In genomic region chr19:45895519-45895972, GRCh38 we compare ENCODE assay signal across 18 cellular contexts. TPM values are rescaled to one million over a fixed set of nuclear protein-coding genes. Genes with fewer than 3 reads are reported as not detected.
DNase-seq lines count a peak whose midpoint lies in the region; ATAC-seq and TF ChIP-seq lines count a peak whose summit lies in the region.
"Had no signal": no experiment of that assay in that cellular context is flagged by ENCODE, and none has a peak within 500 bp of the region (broad histone marks: within the 10 kb centered on the region; RNA-seq: fewer than 3 reads in every experiment).

No MANE protein-coding gene starts in this region.

- ATAC-seq in GM23338 = no peak
- ATAC-seq in stimulated activated memory B cell treated with anti-CD40 and anti-IgM and Interleukin-4, amounts not matched to agents 10 μg/mL and 1 μg/mL and 100 μg/mL, for 72 hours = no peak
- ATAC-seq: CD8-positive, alpha-beta T cell had no signal

- H3K4me3 Mint-ChIP-seq in GM23338 (no peak overlapping the region; the same call in 2 of the 3 replicates), brain (no peak overlapping the region)
- H3K4me3 Mint-ChIP-seq in stimulated activated memory B cell treated with anti-CD40 and anti-IgM and Interleukin-4, amounts not matched to agents 10 μg/mL and 1 μg/mL and 100 μg/mL, for 72 hours = no peak overlapping the region
- H3K4me3 Mint-ChIP-seq: CD8-positive, alpha-beta T cell had no signal

- 0 out of 2 replicates have a peak, but pooled peaks cover 3% of the 10 kb centered on the region for H3K4me1 ChIP-seq in GM23338 (ENCODE audit: insufficient read depth)

- no peak overlapping the region for H3K4me2 ChIP-seq in GM23338
- H3K4me2 ChIP-seq: BLaER1, KMS-11 had no signal

- H3K36me3 ChIP-seq in GM23338 (ENCODE audit: insufficient read depth) (no peaks in the 10 kb centered on the region), H7 (replicated peaks; ENCODE audit: control insufficient read depth, insufficient read depth, low read length) (no peaks in the 10 kb centered on the region; the same call in 1 of the 2 replicates)

- H3K27me3 Mint-ChIP-seq in GM23338 (ENCODE audit: insufficient read depth, low read depth, poor library complexity) (peaks cover 9% of the 10 kb centered on the region), brain (no peaks in the 10 kb centered on the region)
- H3K27me3 Mint-ChIP-seq in stimulated activated memory B cell treated with anti-CD40 and anti-IgM and Interleukin-4, amounts not matched to agents 10 μg/mL and 1 μg/mL and 100 μg/mL, for 72 hours = no peaks in the 10 kb centered on the region

- H3K9me3 Mint-ChIP-seq in GM23338 (no peaks in the 10 kb centered on the region; the same call in 2 of the 3 replicates), brain (peaks cover 0 to 2% (median 0%) of the 10 kb centered on the region in 5 experiments)
- no peaks in the 10 kb centered on the region for H3K9me3 Mint-ChIP-seq in stimulated activated memory B cell treated with anti-CD40 and anti-IgM and Interleukin-4, amounts not matched to agents 10 μg/mL and 1 μg/mL and 100 μg/mL, for 72 hours
- H3K9me3 Mint-ChIP-seq: CD8-positive, alpha-beta T cell had no signal

- H3F3A ChIP-seq in GM23338 (replicated peaks; ENCODE audit: low read depth) = peaks cover 7% of the 10 kb centered on the region; the same call in 1 of the 2 replicates

- H3K4me1 Mint-ChIP-seq in GM23338 = peaks cover 6% of the 10 kb centered on the region
- peaks cover 7% of the 10 kb centered on the region for H3K4me1 Mint-ChIP-seq in brain
- H3K4me1 Mint-ChIP-seq in stimulated activated memory B cell treated with anti-CD40 and anti-IgM and Interleukin-4, amounts not matched to agents 10 μg/mL and 1 μg/mL and 100 μg/mL, for 72 hours = peaks cover 40% of the 10 kb centered on the region

- H2AFZ ChIP-seq in GM23338 = no peak overlapping the region
- H2AFZ ChIP-seq: GM23248 had no signal

- no peaks in the 10 kb centered on the region; the same call in 1 of the 2 replicates for H4K20me1 ChIP-seq in GM23338 (replicated peaks; ENCODE audit: insufficient read depth)

- DNase-seq in GM23338 (ENCODE audit: low spot score) (no peak), medulla oblongata (ENCODE audit: extremely low spot score) (peak; percentile 21), DMS 273 (lab: John Stamatoyannopoulos, UW; ENCODE audit: unreplicated experiment) (no peak), H7 (no peak)
- DNase-seq in activated CD8-positive, alpha-beta memory T cell treated with anti-CD3 and anti-CD28 coated beads for 24 hours = no peak
- DNase-seq: CD8-positive, alpha-beta T cell; DMS79 treated with DMSO at 0.1 percent for 48 hours; GM23248; NCI-H1048; NCI-H146; NCI-H2081 treated with DMSO at 0.1 percent for 48 hours; NCI-H510A; NCI-H774 had no signal

- H3K36me3 Mint-ChIP-seq in GM23338 (ENCODE audit: low read depth) = peaks cover 26% of the 10 kb centered on the region
- peaks cover 41% of the 10 kb centered on the region for H3K36me3 Mint-ChIP-seq in brain
- H3K36me3 Mint-ChIP-seq in stimulated activated memory B cell treated with anti-CD40 and anti-IgM and Interleukin-4, amounts not matched to agents 10 μg/mL and 1 μg/mL and 100 μg/mL, for 72 hours = peaks cover 26% of the 10 kb centered on the region

- H3K27ac Mint-ChIP-seq in GM23338 = 0 out of 2 replicates have a peak overlapping the region, but pooled peaks have one; percentile 10
- H3K27ac Mint-ChIP-seq in brain = peak overlapping the region in 3 of 5 experiments; percentile 10 to 79 (median 18)
- H3K27ac Mint-ChIP-seq in stimulated activated memory B cell treated with anti-CD40 and anti-IgM and Interleukin-4, amounts not matched to agents 10 μg/mL and 1 μg/mL and 100 μg/mL, for 72 hours = peak overlapping the region; percentile 60
- H3K27ac Mint-ChIP-seq: CD8-positive, alpha-beta T cell had no signal

- H3K27me3 ChIP-seq in GM23338 (ENCODE audit: insufficient read depth) (peaks cover 8% of the 10 kb centered on the region), H7 (ENCODE audit: control insufficient read depth, insufficient read depth, low read length) (peaks cover 2% of the 10 kb centered on the region; the same call in 1 of the 2 replicates)
- H3K27me3 ChIP-seq: BLaER1 had no signal

- H3K79me2 ChIP-seq in GM23338 (replicated peaks; ENCODE audit: insufficient read depth) = no peaks in the 10 kb centered on the region

- no peak overlapping the region for H3K4me3 ChIP-seq in GM23338
- no peak overlapping the region for H3K4me3 ChIP-seq in H7 (ENCODE audit: insufficient read depth, low read depth, low read length)
- H3K4me3 ChIP-seq: BLaER1, GM23248 had no signal

- TF ChIP-seq CTCF in GM23338 (conservative IDR thresholded peaks at IDR 0.05; ENCODE audit: low read depth in 2 of 2) = no peak
- TF ChIP-seq CTCF in brain (conservative IDR thresholded peaks at IDR 0.05) = no peak

- H3K27ac ChIP-seq in GM23338 (ENCODE audit: low read depth) = no peak overlapping the region; the same call in 1 of the 2 replicates
- H3K27ac ChIP-seq: BLaER1, GM23248, KMS-11 had no signal

- H3K9me2 ChIP-seq in GM23338 (ENCODE audit: insufficient read depth) = no peaks in the 10 kb centered on the region

TF ChIP-seq in GM23338, 12 proteins besides CTCF, POLR2A, EP300 and RAD21:
- TF ChIP-seq REST (IDR thresholded peaks at IDR 0.05; ENCODE audit: unreplicated experiment) (no peak), STAT1 (IDR thresholded peaks at IDR 0.05; ENCODE audit: unreplicated experiment) (no peak), POLR2AphosphoS5 (IDR thresholded peaks at IDR 0.05; ENCODE audit: low read depth) (no peak), NANOG (IDR thresholded peaks at IDR 0.05; ENCODE audit: borderline replicate concordance) (no peak), ETS1 (IDR thresholded peaks at IDR 0.05) (no peak)

RNA-seq across cellular contexts. Expression of gene MYPOP, which starts 6.9 kb away (rescaled TPM):
- total RNA-seq in GM23338 (2014; rRNA removed; shearing (Covaris generic)) = 6.9 and 7.9 TPM in 2 replicates
- polyA plus RNA-seq in GM23338 (2016; fragmentation: Nextera tagmentation; extraction: Ambion mirVana) = 2.7 and 3.0 TPM in 2 replicates
- polyA plus RNA-seq in brain (ENCODE audit: insufficient read depth, low read depth, low replicate concordance) = 14.1 TPM
- total RNA-seq in H7 (2014; rRNA removed; shearing (Covaris generic)) = 2.8 and 2.9 TPM in 2 replicates

RNA-seq across cellular contexts. Expression of gene IRF2BP1, which starts 9.6 kb away (rescaled TPM):
- total RNA-seq in GM23338 (2014; rRNA removed; shearing (Covaris generic)) = 36.0 and 41.6 TPM in 2 replicates
- polyA plus RNA-seq in GM23338 (2016; fragmentation: Nextera tagmentation; extraction: Ambion mirVana) (9.7 and 10.4 TPM in 2 replicates), brain (ENCODE audit: insufficient read depth, low read depth, low replicate concordance) (33.3 TPM)
- 45.2 and 45.7 TPM in 2 replicates for total RNA-seq in H7 (2014; rRNA removed; shearing (Covaris generic))

RNA-seq across cellular contexts. Expression of gene NANOS2, which starts 19.0 kb away (rescaled TPM):
- total RNA-seq in GM23338 (2014; rRNA removed; shearing (Covaris generic)) = 0.14 TPM in 1 of 2 replicates, not detected in the other
- polyA plus RNA-seq in GM23338 (2016; fragmentation: Nextera tagmentation; extraction: Ambion mirVana) = 0.11 TPM in 1 of 2 replicates, not detected in the other
- not detected for polyA plus RNA-seq in brain (ENCODE audit: insufficient read depth, low read depth, low replicate concordance)
- total RNA-seq in H7 (2014; rRNA removed; shearing (Covaris generic)) = not detected in 2 replicates
- total RNA-seq: CD8-positive, alpha-beta T cell; GM23248; M059J had no signal
- polyA plus RNA-seq: GM23248 had no signal

RNA-seq across cellular contexts. Expression of gene FOXA3, which starts 31.4 kb away (rescaled TPM):
- total RNA-seq in GM23338 (2014; rRNA removed; shearing (Covaris generic)) = 15.1 and 17.5 TPM in 2 replicates
- 11.1 and 11.7 TPM in 2 replicates for polyA plus RNA-seq in GM23338 (2016; fragmentation: Nextera tagmentation; extraction: Ambion mirVana)
- not detected for polyA plus RNA-seq in brain (ENCODE audit: insufficient read depth, low read depth, low replicate concordance)
- total RNA-seq in H7 (2014; rRNA removed; shearing (Covaris generic)) = 13.4 and 15.1 TPM in 2 replicates
- total RNA-seq: CD8-positive, alpha-beta T cell; GM23248 had no signal
- polyA plus RNA-seq: GM23248 had no signal

RNA-seq across cellular contexts. Expression of gene SYMPK, which starts 32.6 kb away (rescaled TPM):
- 64.0 and 82.1 TPM in 2 replicates for total RNA-seq in GM23338 (2014; rRNA removed; shearing (Covaris generic))
- polyA plus RNA-seq in GM23338 (2016; fragmentation: Nextera tagmentation; extraction: Ambion mirVana) (33.9 and 36.8 TPM in 2 replicates), brain (ENCODE audit: insufficient read depth, low read depth, low replicate concordance) (71.2 TPM)
- total RNA-seq in H7 (2014; rRNA removed; shearing (Covaris generic)) = 66.2 and 70.3 TPM in 2 replicates

Comparison
In these comparisons a context has a peak if more than half of its experiments do, and no peak if none do; other contexts are left out.
1. H3K27ac Mint-ChIP-seq: peak in every context shown above with its lines; median percentile 60 in stimulated activated memory B cell treated with anti-CD40 and anti-IgM and Interleukin-4, amounts not matched to agents 10 μg/mL and 1 μg/mL and 100 μg/mL, for 72 hours; 18 in brain; 10 in GM23338.